Comparison of ENCODE assay signal across 23 cellular contexts in genomic region chr9:4700093-4700492, GRCh38.
"Had no signal": no experiment of that assay in that cellular context is flagged by ENCODE, and none has a peak within 500 bp of the region (broad histone marks: within the 10 kb centered on the region; RNA-seq: fewer than 3 reads in every experiment).

No MANE protein-coding gene starts in this region.

- H3K9me3 ChIP-seq: mucosa of descending colon, transverse colon, vagina had no signal

- H3K9me3 Mint-ChIP-seq: activated B cell treated with CpG ODN at 0.5 μM for 24 hours; activated CD8-positive, alpha-beta T cell treated with anti-CD3 and anti-CD28 coated beads for 36 hours; activated naive CD4-positive, alpha-beta T cell treated with anti-CD3 and anti-CD28 coated beads, Interleukin-2, amount 50 U/mL, for 24 hours; activated T-cell treated with anti-CD3 and anti-CD28 coated beads, Interleukin-2, amount 50 U/mL, for 4 hours; brain; central memory CD8-positive, alpha-beta T cell; naive thymus-derived CD4-positive, alpha-beta T cell had no signal

- H3K4me1 Mint-ChIP-seq: activated B cell treated with CpG ODN at 0.5 μM for 24 hours, brain had no signal

- H3K27me3 Mint-ChIP-seq: activated B cell treated with CpG ODN at 0.5 μM for 24 hours; activated CD8-positive, alpha-beta T cell treated with anti-CD3 and anti-CD28 coated beads for 36 hours; activated naive CD4-positive, alpha-beta T cell treated with anti-CD3 and anti-CD28 coated beads, Interleukin-2, amount 50 U/mL, for 24 hours; brain; central memory CD8-positive, alpha-beta T cell; naive thymus-derived CD4-positive, alpha-beta T cell had no signal

- H3K79me2 ChIP-seq: parathyroid adenoma had no signal

- H3K27ac ChIP-seq: coronary artery, parathyroid adenoma, transverse colon, vagina had no signal

- H3K4me3 ChIP-seq: coronary artery, mucosa of descending colon, transverse colon, vagina had no signal

- DNase-seq: activated B cell treated with CpG ODN at 0.5 μM for 24 hours; activated CD4-positive, alpha-beta T cell treated with anti-CD3 and anti-CD28 coated beads for 48 hours; activated CD8-positive, alpha-beta T cell treated with anti-CD3 and anti-CD28 coated beads for 36 hours; activated effector memory CD4-positive, alpha-beta T cell treated with anti-CD3 and anti-CD28 coated beads, Interleukin-2, amount 50 U/mL, for 16 hours; activated T-cell treated with anti-CD3 and anti-CD28 coated beads, Interleukin-2, amount 50 U/mL, for 4 hours; amygdala; effector CD4-positive, alpha-beta T cell; foreskin melanocyte; head of caudate nucleus; left cardiac atrium; mammary epithelial cell; mucosa of descending colon; naive thymus-derived CD4-positive, alpha-beta T cell; stimulated activated naive CD4-positive, alpha-beta T cell; substantia nigra; transverse colon had no signal

- H3K4me1 ChIP-seq: parathyroid adenoma, transverse colon, vagina had no signal

- H3K27me3 ChIP-seq: transverse colon, vagina had no signal

- FAIRE-seq: endothelial cell of umbilical vein had no signal

- H3K4me3 Mint-ChIP-seq: activated B cell treated with CpG ODN at 0.5 μM for 24 hours; activated CD8-positive, alpha-beta T cell treated with anti-CD3 and anti-CD28 coated beads for 36 hours; activated naive CD4-positive, alpha-beta T cell treated with anti-CD3 and anti-CD28 coated beads, Interleukin-2, amount 50 U/mL, for 24 hours; activated T-cell treated with anti-CD3 and anti-CD28 coated beads, Interleukin-2, amount 50 U/mL, for 4 hours; brain; central memory CD8-positive, alpha-beta T cell; naive thymus-derived CD4-positive, alpha-beta T cell had no signal

- H3K9ac ChIP-seq: parathyroid adenoma had no signal

- ATAC-seq: activated CD8-positive, alpha-beta T cell treated with anti-CD3 and anti-CD28 coated beads for 36 hours; activated T-cell treated with anti-CD3 and anti-CD28 coated beads, Interleukin-2, amount 50 U/mL, for 4 hours; left cardiac atrium; mucosa of descending colon; naive thymus-derived CD4-positive, alpha-beta T cell had no signal

- H3K27ac Mint-ChIP-seq: activated B cell treated with CpG ODN at 0.5 μM for 24 hours; activated CD8-positive, alpha-beta T cell treated with anti-CD3 and anti-CD28 coated beads for 36 hours; activated naive CD4-positive, alpha-beta T cell treated with anti-CD3 and anti-CD28 coated beads, Interleukin-2, amount 50 U/mL, for 24 hours; brain had no signal

- H2AFZ ChIP-seq: parathyroid adenoma had no signal
